ENCODE assay signal across 32 cellular contexts in the genomic region with DNA sequence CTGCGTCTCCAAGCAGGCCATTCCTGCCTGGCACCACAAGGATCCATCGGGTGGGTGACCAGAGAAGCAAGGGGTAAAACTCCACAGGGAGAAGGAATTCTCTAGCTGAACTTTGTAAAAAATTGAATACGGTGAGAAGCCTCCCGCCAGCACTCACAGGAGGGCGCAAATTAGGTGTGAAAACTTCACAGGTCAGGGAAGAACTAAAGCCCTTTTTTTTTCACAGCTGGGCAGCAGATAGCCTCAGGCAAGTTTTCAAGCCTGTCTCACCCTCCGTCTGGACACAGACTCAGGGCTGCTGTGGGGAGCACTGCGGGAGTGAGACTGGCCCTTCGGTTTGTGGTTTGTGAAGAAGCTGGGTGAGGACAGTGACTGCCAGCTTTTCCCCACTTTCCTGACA.
"Had no signal": no experiment of that assay in that cellular context is flagged by ENCODE, and none has a peak within 500 bp of the region (broad histone marks: within the 10 kb centered on the region; RNA-seq: fewer than 3 reads in every experiment).

No MANE protein-coding gene starts in this region.

- H3K4me3 ChIP-seq: adrenal gland, body of pancreas had no signal

- H3K4me3 Mint-ChIP-seq: activated CD4-positive, alpha-beta memory T cell treated with anti-CD3 and anti-CD28 coated beads for 36 hours; activated CD4-positive, alpha-beta T cell treated with anti-CD3 and anti-CD28 coated beads for 36 hours; activated CD4-positive, alpha-beta T cell treated with anti-CD3 and anti-CD28 coated beads, Interleukin-2, amount 10 ng/mL, durations not matched to agents 24 days and 14 days; activated CD8-positive, alpha-beta memory T cell treated with anti-CD3 and anti-CD28 coated beads, Interleukin-2, amount 10 ng/mL, durations not matched to agents 7 days and 5 days; activated CD8-positive, alpha-beta T cell treated with anti-CD3 and anti-CD28 coated beads, Interleukin-2, amount 10 ng/mL, durations not matched to agents 7 days and 5 days; activated naive CD4-positive, alpha-beta T cell treated with anti-CD3 and anti-CD28 coated beads for 36 hours; activated naive CD4-positive, alpha-beta T cell treated with anti-CD3 and anti-CD28 coated beads, Interleukin-2, amount 50 U/mL, for 24 hours; activated naive CD8-positive, alpha-beta T cell treated with anti-CD3 and anti-CD28 coated beads for 36 hours; activated naive CD8-positive, alpha-beta T cell treated with anti-CD3 and anti-CD28 coated beads, Interleukin-2, amount 50 U/mL, for 24 hours; activated T-helper 1 cell treated with anti-CD3 and anti-CD28 coated beads, Interleukin-12 subunit alpha, Interleukin-12 subunit beta, Interleukin-2, Interleukin-4 antibody, amounts not matched to agents 30 ng/mL and 10 ng/mL and 1 ng/mL, durations not matched to agents 14 hours and 24 hours and 36 hours; T-helper 17 cell; T-helper 2 cell treated with Interferon-gamma antibody and Interleukin-4, amounts not matched to agents 5 μg/mL and 100 μg/mL, for 36 hours had no signal

- ATAC-seq: activated CD4-positive, alpha-beta T cell treated with anti-CD3 and anti-CD28 coated beads for 36 hours; activated CD8-positive, alpha-beta memory T cell treated with anti-CD3 and anti-CD28 coated beads, Interleukin-2, amount 10 ng/mL, durations not matched to agents 7 days and 5 days; activated CD8-positive, alpha-beta T cell treated with anti-CD3 and anti-CD28 coated beads, Interleukin-2, amount 10 ng/mL, durations not matched to agents 7 days and 5 days; activated naive CD8-positive, alpha-beta T cell treated with anti-CD3 and anti-CD28 coated beads, Interleukin-2, amount 50 U/mL, for 24 hours; body of pancreas; esophagus mucosa; T-helper 17 cell had no signal

- H3K4me1 ChIP-seq: adrenal gland, body of pancreas had no signal

- H3K36me3 Mint-ChIP-seq: activated CD4-positive, alpha-beta memory T cell treated with anti-CD3 and anti-CD28 coated beads for 36 hours; activated CD8-positive, alpha-beta memory T cell treated with anti-CD3 and anti-CD28 coated beads, Interleukin-2, amount 10 ng/mL, durations not matched to agents 7 days and 5 days; activated naive CD4-positive, alpha-beta T cell treated with anti-CD3 and anti-CD28 coated beads, Interleukin-2, amount 50 U/mL, for 24 hours; activated naive CD8-positive, alpha-beta T cell treated with anti-CD3 and anti-CD28 coated beads for 36 hours had no signal

- H3K27me3 Mint-ChIP-seq: activated CD4-positive, alpha-beta T cell treated with anti-CD3 and anti-CD28 coated beads, Interleukin-2, amount 10 ng/mL, durations not matched to agents 24 days and 14 days; activated CD8-positive, alpha-beta memory T cell treated with anti-CD3 and anti-CD28 coated beads, Interleukin-2, amount 10 ng/mL, durations not matched to agents 7 days and 5 days had no signal

- H3K4me1 Mint-ChIP-seq: activated CD4-positive, alpha-beta T cell treated with anti-CD3 and anti-CD28 coated beads for 36 hours; activated CD4-positive, alpha-beta T cell treated with anti-CD3 and anti-CD28 coated beads, Interleukin-2, amount 10 ng/mL, durations not matched to agents 24 days and 14 days; activated CD8-positive, alpha-beta memory T cell treated with anti-CD3 and anti-CD28 coated beads, Interleukin-2, amount 10 ng/mL, durations not matched to agents 7 days and 5 days; activated naive CD4-positive, alpha-beta T cell treated with anti-CD3 and anti-CD28 coated beads, Interleukin-2, amount 50 U/mL, for 24 hours; activated naive CD8-positive, alpha-beta T cell treated with anti-CD3 and anti-CD28 coated beads for 36 hours; activated naive CD8-positive, alpha-beta T cell treated with anti-CD3 and anti-CD28 coated beads, Interleukin-2, amount 50 U/mL, for 24 hours; T-helper 17 cell had no signal

- H3K27me3 ChIP-seq: body of pancreas had no signal

- H3K9me3 ChIP-seq: adrenal gland, body of pancreas had no signal

- H3K9me3 Mint-ChIP-seq: activated CD4-positive, alpha-beta T cell treated with anti-CD3 and anti-CD28 coated beads, Interleukin-2, amount 10 ng/mL, durations not matched to agents 24 days and 14 days; activated T-helper 1 cell treated with anti-CD3 and anti-CD28 coated beads, Interleukin-12 subunit alpha, Interleukin-12 subunit beta, Interleukin-2, Interleukin-4 antibody, amounts not matched to agents 30 ng/mL and 10 ng/mL and 1 ng/mL, durations not matched to agents 14 hours and 24 hours and 36 hours; activated T-helper 2 cell treated with anti-CD3 and anti-CD28 coated beads, Interferon-gamma antibody, Interleukin-2, Interleukin-4, amounts not matched to agents 10 μg/mL and 5 μg/mL and 100 μg/mL, durations not matched to agents 14 hours and 24 hours and 36 hours; T-helper 2 cell treated with Interferon-gamma antibody and Interleukin-4, amounts not matched to agents 5 μg/mL and 100 μg/mL, for 36 hours had no signal

- H3K27ac Mint-ChIP-seq: activated CD4-positive, alpha-beta memory T cell treated with anti-CD3 and anti-CD28 coated beads for 36 hours; activated CD4-positive, alpha-beta T cell treated with anti-CD3 and anti-CD28 coated beads for 36 hours; activated CD4-positive, alpha-beta T cell treated with anti-CD3 and anti-CD28 coated beads, Interleukin-2, amount 10 ng/mL, durations not matched to agents 24 days and 14 days; activated CD8-positive, alpha-beta memory T cell treated with anti-CD3 and anti-CD28 coated beads, Interleukin-2, amount 10 ng/mL, durations not matched to agents 7 days and 5 days; activated CD8-positive, alpha-beta T cell treated with anti-CD3 and anti-CD28 coated beads, Interleukin-2, amount 10 ng/mL, durations not matched to agents 7 days and 5 days; activated naive CD4-positive, alpha-beta T cell treated with anti-CD3 and anti-CD28 coated beads for 36 hours; activated naive CD4-positive, alpha-beta T cell treated with anti-CD3 and anti-CD28 coated beads, Interleukin-2, amount 50 U/mL, for 24 hours; activated naive CD8-positive, alpha-beta T cell treated with anti-CD3 and anti-CD28 coated beads for 36 hours; activated naive CD8-positive, alpha-beta T cell treated with anti-CD3 and anti-CD28 coated beads, Interleukin-2, amount 50 U/mL, for 24 hours; activated T-helper 1 cell treated with anti-CD3 and anti-CD28 coated beads, Interleukin-12 subunit alpha, Interleukin-12 subunit beta, Interleukin-2, Interleukin-4 antibody, amounts not matched to agents 30 ng/mL and 10 ng/mL and 1 ng/mL, durations not matched to agents 14 hours and 24 hours and 36 hours; activated T-helper 2 cell treated with anti-CD3 and anti-CD28 coated beads, Interferon-gamma antibody, Interleukin-2, Interleukin-4, amounts not matched to agents 10 μg/mL and 5 μg/mL and 100 μg/mL, durations not matched to agents 14 hours and 24 hours and 36 hours; T-helper 17 cell; T-helper 2 cell treated with Interferon-gamma antibody and Interleukin-4, amounts not matched to agents 5 μg/mL and 100 μg/mL, for 36 hours had no signal

- H3K36me3 ChIP-seq: adrenal gland, WERI-Rb-1 had no signal

- DNase-seq: activated CD4-positive, alpha-beta memory T cell treated with anti-CD3 and anti-CD28 coated beads for 36 hours; activated CD4-positive, alpha-beta T cell treated with anti-CD3 and anti-CD28 coated beads for 36 hours; activated CD4-positive, alpha-beta T cell treated with anti-CD3 and anti-CD28 coated beads, Interleukin-2, amount 10 ng/mL, durations not matched to agents 24 days and 14 days; activated CD4-positive, CD25-positive, alpha-beta regulatory T cell; activated CD4-positive, CD25-positive, alpha-beta regulatory T cell treated with anti-CD3 and anti-CD28 coated beads, Interleukin-2, amount 50 U/mL, for 72 hours; activated CD8-positive, alpha-beta memory T cell treated with anti-CD3 and anti-CD28 coated beads, Interleukin-2, amount 10 ng/mL, durations not matched to agents 7 days and 5 days; activated CD8-positive, alpha-beta memory T cell treated with anti-CD3 and anti-CD28 coated beads, Interleukin-2, amount 50 U/mL, for 4 hours; activated CD8-positive, alpha-beta T cell treated with anti-CD3 and anti-CD28 coated beads, Interleukin-2, amount 10 ng/mL, durations not matched to agents 7 days and 5 days; activated effector memory CD4-positive, alpha-beta T cell treated with anti-CD3 and anti-CD28 coated beads, Interleukin-2, amount 50 U/mL, for 16 hours; activated naive CD4-positive, alpha-beta T cell treated with anti-CD3 and anti-CD28 coated beads for 36 hours; activated naive CD8-positive, alpha-beta T cell treated with anti-CD3 and anti-CD28 coated beads for 36 hours; activated naive CD8-positive, alpha-beta T cell treated with anti-CD3 and anti-CD28 coated beads, Interleukin-2, amount 50 U/mL, for 24 hours; activated T-cell treated with anti-CD3 and anti-CD28 coated beads, Interleukin-2, amount 50 U/mL, for 1 hour; activated T-cell treated with anti-CD3 and anti-CD28 coated beads, Interleukin-2, amount 50 U/mL, for 48 hours; adrenal gland; amygdala; body of pancreas; caudate nucleus; cortex of kidney; dermis blood vessel endothelial cell; effector CD8-positive, alpha-beta T cell; foreskin fibroblast; head of caudate nucleus; T-helper 1 cell; T-helper 17 cell; T1000; WERI-Rb-1 had no signal

- H3K27ac ChIP-seq: adrenal gland, body of pancreas, WERI-Rb-1 had no signal
